ENCODE assay signal across 11 cellular contexts in the genomic region with DNA sequence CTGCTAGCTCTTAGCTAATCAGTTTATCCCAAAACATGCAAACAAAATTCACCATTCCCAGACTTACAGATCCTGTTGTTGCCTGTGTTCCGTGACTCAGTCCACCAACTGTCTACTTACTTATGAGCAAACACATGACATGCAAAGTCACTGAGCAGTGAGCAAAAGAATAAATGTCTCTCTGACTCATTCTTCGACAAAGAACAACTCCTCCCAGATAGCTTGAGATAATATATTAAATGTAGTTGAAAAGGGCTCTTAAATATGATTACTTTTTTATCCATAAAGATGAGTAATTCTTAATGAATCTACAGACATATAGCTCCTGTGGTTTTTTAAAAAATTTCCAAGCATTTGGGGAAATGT.
A peak's percentile ranks its signal among the peaks of the same experiment; 100 is the strongest.
DNase-seq lines count a peak whose midpoint lies in the region; ATAC-seq lines count a peak whose summit lies in the region.
"Had no signal": no experiment of that assay in that cellular context is flagged by ENCODE, and none has a peak within 500 bp of the region (broad histone marks: within the 10 kb centered on the region; RNA-seq: fewer than 3 reads in every experiment).

No MANE protein-coding gene starts in this region.

- ATAC-seq in HG02870 (IDR thresholded peaks at IDR 0.05; ENCODE audit: unreplicated experiment), result peak; percentile 35
- no peak for ATAC-seq in HG03469 (IDR thresholded peaks at IDR 0.05; ENCODE audit: unreplicated experiment)
- ATAC-seq in GM19455 (IDR thresholded peaks at IDR 0.05; ENCODE audit: unreplicated experiment), result no peak

- H3K27ac ChIP-seq in substantia nigra (ENCODE audit: low read depth, low read length, poor library complexity, severe bottlenecking), result no peak overlapping the region
- H3K27ac ChIP-seq: esophagus muscularis mucosa had no signal

- DNase-seq in AG08395 (ENCODE audit: low spot score) (peak; percentile 87), amniotic stem cell (lab: John Stamatoyannopoulos, UW) (peak; percentile 77), hepatic stellate cell (ENCODE audit: low spot score) (peak; percentile 84), KG1 (lab: John Stamatoyannopoulos, UW) (no peak), substantia nigra (lab: John Stamatoyannopoulos, UW) (no peak)
- DNase-seq: Karpas-422; NK-92 treated with Interleukin-12 subunit alpha and Interleukin-12 subunit beta, amount 100 ng/mL, for 24 hours had no signal

Comparison
In these comparisons a context has a peak if more than half of its experiments do, and no peak if none do; other contexts are left out.
1. DNase-seq: peak in AG08395 (single experiment), amniotic stem cell (single experiment) and hepatic stellate cell (single experiment); none in KG1 (single experiment) and substantia nigra (0 of 49).